9 cellular contexts compared by ENCODE assay signal in the genomic region with DNA sequence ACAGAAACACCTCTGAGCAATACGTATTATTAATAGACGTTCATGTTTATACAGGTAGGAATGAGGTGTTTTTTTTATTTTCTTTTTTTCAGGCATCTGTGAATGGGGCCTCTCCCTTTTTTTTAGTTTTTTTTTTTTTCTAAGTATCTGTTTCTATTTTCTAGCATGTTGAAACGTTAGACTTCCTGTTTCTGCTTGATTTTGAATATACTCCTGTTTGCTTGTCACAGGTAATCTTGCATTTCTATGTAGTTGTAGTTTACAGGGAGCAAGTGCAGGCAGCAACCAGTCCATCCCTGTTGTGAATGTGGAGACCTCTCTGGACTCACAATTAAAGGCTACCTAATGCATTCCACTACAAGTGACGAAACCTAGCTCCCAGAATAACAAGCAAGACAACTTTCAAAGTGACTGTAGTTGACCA. TPM values are rescaled to one million over a fixed set of nuclear protein-coding genes. Genes with fewer than 3 reads are reported as not detected.
DNase-seq lines count a peak whose midpoint lies in the region; ATAC-seq and TF ChIP-seq lines count a peak whose summit lies in the region.
"Had no signal": no experiment of that assay in that cellular context is flagged by ENCODE, and none has a peak within 500 bp of the region (broad histone marks: within the 10 kb centered on the region; RNA-seq: fewer than 3 reads in every experiment).

No MANE protein-coding gene starts in this region.

- H3K79me2 ChIP-seq in mammary epithelial cell (ENCODE audit: insufficient read depth, low read length): peaks cover 42% of the 10 kb centered on the region

- H4K20me1 ChIP-seq in mammary epithelial cell (ENCODE audit: insufficient read depth, low read length): no peaks in the 10 kb centered on the region

- H3K36me3 Mint-ChIP-seq in CD4-positive, alpha-beta T cell (ENCODE audit: low read depth): peaks cover 40% of the 10 kb centered on the region
- H3K36me3 Mint-ChIP-seq in HFFc6 (ENCODE audit: low read depth): no peaks in the 10 kb centered on the region

- H3K9me3 Mint-ChIP-seq in CD4-positive, alpha-beta T cell: no peaks in the 10 kb centered on the region
- H3K9me3 Mint-ChIP-seq in HFFc6: no peaks in the 10 kb centered on the region

- peak; percentile 1 for ATAC-seq in CD4-positive, alpha-beta T cell (ENCODE audit: poor library complexity)
- peak; percentile 28 for ATAC-seq in HG03175 (IDR thresholded peaks at IDR 0.05; ENCODE audit: unreplicated experiment)
- ATAC-seq: Panc1 had no signal

- no peaks in the 10 kb centered on the region for H3K9me3 ChIP-seq in CD4-positive, alpha-beta T cell (ENCODE audit: control insufficient read depth, low read length)
- H3K9me3 ChIP-seq in mammary epithelial cell (replicated peaks; ENCODE audit: insufficient read depth, low read length): no peaks in the 10 kb centered on the region

- in situ Hi-C loops in mammary epithelial cell (cut with MboI; ENCODE audit: low sequenced_read_pairs in 2 of 2): loop anchor here in 1 of 2 donors (10.0 kb wide), 1 partner anchor 72 kb away; no protein-coding TSS in a partner anchor

- H3K36me3 ChIP-seq in mammary epithelial cell (ENCODE audit: insufficient read depth, low read length): no peaks in the 10 kb centered on the region

- peak; percentile 32 for TF ChIP-seq POLR2A in GM19193 (IDR thresholded peaks at IDR 0.05; ENCODE audit: extremely low read depth, insufficient read depth, insufficient read length)

- H3K27me3 ChIP-seq in CD4-positive, alpha-beta T cell (ENCODE audit: control insufficient read depth, insufficient read depth, low read length): no peaks in the 10 kb centered on the region
- H3K27me3 ChIP-seq in mammary epithelial cell (ENCODE audit: insufficient read depth, low read length): no peaks in the 10 kb centered on the region

- 4% methylated on average over 4 of the region's 4 CpGs for WGBS in mammary epithelial cell (ENCODE audit: low coverage, missing lambda C conversion rate)

- DNase-seq in CD4-positive, alpha-beta T cell: no peak
- DNase-seq in mammary epithelial cell (peak; percentile 77), iPS-NIHi11 (ENCODE audit: low spot score) (no peak), NCI-H128 (lab: John Stamatoyannopoulos, UW; ENCODE audit: unreplicated experiment) (no peak), kidney tubule cell (ENCODE audit: low spot score) (no peak), HFFc6 (no peak)

- H3K9ac ChIP-seq in mammary epithelial cell (ENCODE audit: insufficient read depth, low read length): peak overlapping the region; percentile 30

- TF ChIP-seq CTCF in CD4-positive, alpha-beta T cell (IDR thresholded peaks at IDR 0.05): no peak
- TF ChIP-seq CTCF in mammary epithelial cell (conservative IDR thresholded peaks at IDR 0.05 in 1 of 2, IDR thresholded peaks at IDR 0.05 in 1 of 2; ENCODE audit: extremely low read depth in 1 of 2, insufficient read depth in 1 of 2, low read depth in 1 of 2, low read length in 2 of 2): no peak
- TF ChIP-seq CTCF in HFFc6 (IDR thresholded peaks at IDR 0.05): no peak

- POLR2A ChIA-PET in CD4-positive, alpha-beta T cell (lab: Charles Lee): interaction anchor here (0.5 to 17.9 kb wide), 10 partner anchors 8 to 65 kb away, joined by 3 to 301 read pairs (median 8); a partner anchor contains a TSS

- intact Hi-C loops in CD4-positive, alpha-beta T cell (cut with DNase I, micrococcal nuclease): loop anchor here in 1 of 2 experiments (5.0 kb wide), 2 partner anchors 34 to 79 kb away; no protein-coding TSS in a partner anchor
- intact Hi-C loops in mammary epithelial cell (cut with micrococcal nuclease): loop anchor here (1.0 to 10.0 kb wide), 2 partner anchors 10 to 168 kb away; no protein-coding TSS in a partner anchor

- peak overlapping the region; percentile 83 for H3K27ac ChIP-seq in CD4-positive, alpha-beta T cell (ENCODE audit: low read depth, low read length)
- H3K27ac ChIP-seq in mammary epithelial cell (ENCODE audit: insufficient read depth, low read depth, low read length): peak overlapping the region; percentile 78

- peak overlapping the region; percentile 86 for H3K4me3 Mint-ChIP-seq in CD4-positive, alpha-beta T cell
- no peak overlapping the region for H3K4me3 Mint-ChIP-seq in HFFc6

- peaks cover 38% of the 10 kb centered on the region for H3K4me1 ChIP-seq in mammary epithelial cell (ENCODE audit: insufficient read depth, low read length)

- H2AFZ ChIP-seq in mammary epithelial cell (ENCODE audit: low read depth, low read length): no peak overlapping the region

- H3K4me2 ChIP-seq in mammary epithelial cell (ENCODE audit: insufficient read depth, low read depth, low read length): peak overlapping the region; percentile 65

- peak overlapping the region in 1 of 3 experiments; percentile 1 for H3K4me3 ChIP-seq in mammary epithelial cell (replicated peaks in 1 of 3; ENCODE audit: insufficient read depth in 1 of 3, low read depth in 2 of 3, low read length in 3 of 3)

- dilution Hi-C loops in mammary epithelial cell (cut with HindIII; ENCODE audit: low sequenced_read_pairs): loop anchor here (5.0 kb wide), 2 partner anchors 61 to 69 kb away; no protein-coding TSS in a partner anchor

- BruUV-seq in mammary epithelial cell (replicated peaks; lab: Mats Ljungman, UMichigan): TSS peak; percentile 52

- H3K27me3 Mint-ChIP-seq in CD4-positive, alpha-beta T cell: no peaks in the 10 kb centered on the region
- peaks cover 2% of the 10 kb centered on the region; the same call in 1 of the 2 replicates for H3K27me3 Mint-ChIP-seq in HFFc6 (ENCODE audit: insufficient read depth)

- CTCF ChIA-PET in CD4-positive, alpha-beta T cell (lab: Charles Lee): interaction anchor here (1.4 to 5.0 kb wide), 5 partner anchors 9 to 63 kb away, joined by 3 to 28 read pairs (median 4); no protein-coding TSS in a partner anchor
- CTCF ChIA-PET in mammary epithelial cell (lab: Charles Lee; ENCODE audit: low non-redundant PET): interaction anchor here (1.4 kb wide), 1 partner anchor 79 kb away, joined by 17 read pairs; no protein-coding TSS in a partner anchor

- H3K27ac Mint-ChIP-seq in CD4-positive, alpha-beta T cell: peak overlapping the region; percentile 97
- no peak overlapping the region for H3K27ac Mint-ChIP-seq in HFFc6

- H3K4me1 Mint-ChIP-seq in CD4-positive, alpha-beta T cell (ENCODE audit: low read depth): peaks cover 96% of the 10 kb centered on the region
- H3K4me1 Mint-ChIP-seq in HFFc6 (ENCODE audit: low read depth): peaks cover 22% of the 10 kb centered on the region

RNA-seq across cellular contexts. Expression of a gene that starts 22.8 kb away (rescaled TPM):
- total RNA-seq in CD4-positive, alpha-beta T cell: 100 to 1,000 TPM; 106 to 114 TPM
- total RNA-seq in mammary epithelial cell: 10 to 100 TPM; 11.3 to 15.9 TPM
- polyA plus RNA-seq in mammary epithelial cell: 15.4 TPM
- polyA minus RNA-seq in mammary epithelial cell: 7.1 TPM
- 10 to 100 TPM in 4 of 6 experiments, 1 to 10 TPM in 2; 8.0 to 13.9 (median 10.5) TPM for total RNA-seq in HFFc6 (2021; fragmentation: NEBNext Ultra II Directional; extraction: Animal tissue kit (Norgen Biotek cat#: 25700))

Comparison
In these comparisons a context has a peak if more than half of its experiments do, and no peak if none do; other contexts are left out.
1. RNA of a gene that starts 22.8 kb away (total RNA-seq): 106 to 114 TPM in CD4-positive, alpha-beta T cell; 11.3 to 15.9 TPM in mammary epithelial cell and 8.0 to 13.9 TPM in HFFc6; every median in the first group is over 4 times any median in the second.